ENCODE assay signal across 8 cellular contexts in genomic region chr12:62190921-62191746, GRCh38.
DNase-seq lines count a peak whose midpoint lies in the region; ATAC-seq and TF ChIP-seq lines count a peak whose summit lies in the region.

No MANE protein-coding gene starts in this region.

- peaks cover 43% of the 10 kb centered on the region for H3K4me1 Mint-ChIP-seq in CD14-positive monocyte
- peaks cover 19% of the 10 kb centered on the region for H3K4me1 Mint-ChIP-seq in neural crest cell

- TF ChIP-seq POLR2A in erythroblast (IDR thresholded peaks at IDR 0.05; ENCODE audit: low read length) = no peak

- H3K4me3 Mint-ChIP-seq in CD14-positive monocyte = peak overlapping the region; percentile 86 to 99
- H3K4me3 Mint-ChIP-seq in neural crest cell = peak overlapping the region; percentile 87

- intact Hi-C loops in CD14-positive monocyte (cut with micrococcal nuclease) = no loop called here

- H3K27me3 Mint-ChIP-seq in CD14-positive monocyte (ENCODE audit: low read depth in 3 of 3) (peaks cover 28 to 30% (median 28%) of the 10 kb centered on the region in 3 donors), neural crest cell (ENCODE audit: low read depth) (peaks cover 83% of the 10 kb centered on the region)

- no peak for DNase-seq in CD14-positive monocyte (ENCODE audit: low spot score)
- peak; percentile 39 for DNase-seq in activated CD4-positive, CD25-positive, alpha-beta regulatory T cell treated with anti-CD3 and anti-CD28 coated beads, Interleukin-2, amount 50 U/mL, for 72 hours
- DNase-seq in erythroblast (lab: John Stamatoyannopoulos, UW) = peak; percentile 58 to 63
- peak; percentile 20 for DNase-seq in neural crest cell (ENCODE audit: low read depth, low spot score)
- DNase-seq in Kasumi-1 (lab: John Stamatoyannopoulos, UW) = no peak
- no peak for DNase-seq in G401 (ENCODE audit: low spot score)
- DNase-seq in HT-29 (ENCODE audit: low spot score) = no peak

- no peak for ATAC-seq in GM18520 (IDR thresholded peaks at IDR 0.05; ENCODE audit: unreplicated experiment)

- in situ Hi-C loops in G401 (cut with HindIII; ENCODE audit: low sequenced_read_pairs) = no loop called here

- H3K36me3 Mint-ChIP-seq in CD14-positive monocyte = peaks cover 5 to 8% of the 10 kb centered on the region in 2 donors
- no peaks in the 10 kb centered on the region for H3K36me3 Mint-ChIP-seq in neural crest cell (ENCODE audit: low read depth)

- TF ChIP-seq CTCF in CD14-positive monocyte (IDR thresholded peaks at IDR 0.05) = no peak
- no peak for TF ChIP-seq CTCF in neural crest cell (conservative IDR thresholded peaks at IDR 0.05)

- H3K27ac Mint-ChIP-seq in CD14-positive monocyte = peak overlapping the region in 1 of 7 donors; percentile 12
- no peak overlapping the region for H3K27ac Mint-ChIP-seq in neural crest cell (ENCODE audit: unreplicated experiment)

- peaks cover 0 to 15% (median 3%) of the 10 kb centered on the region in 7 donors for H3K9me3 Mint-ChIP-seq in CD14-positive monocyte
- no peaks in the 10 kb centered on the region for H3K9me3 Mint-ChIP-seq in neural crest cell

Comparison
In these comparisons a context has a peak if more than half of its experiments do, and no peak if none do; other contexts are left out.
1. DNase-seq: peak in activated CD4-positive, CD25-positive, alpha-beta regulatory T cell treated with anti-CD3 and anti-CD28 coated beads, Interleukin-2, amount 50 U/mL, for 72 hours (single experiment), erythroblast (2 of 2) and neural crest cell (single experiment); none in CD14-positive monocyte (single experiment), Kasumi-1 (0 of 2), G401 (single experiment) and HT-29 (single experiment).